ENCODE assay signal across 8 cellular contexts in genomic region chr7:143287935-143288826, GRCh38. TPM values are rescaled to one million over a fixed set of nuclear protein-coding genes. Genes with fewer than 3 reads are reported as not detected.
DNase-seq lines count a peak whose midpoint lies in the region; ATAC-seq, FAIRE-seq and TF ChIP-seq lines count a peak whose summit lies in the region.

Gene CASP2, plus strand, starts transcription at chr7:143288351. Its CDS starts 105 bp downstream, at chr7:143288456.

- H3K4me1 Mint-ChIP-seq in Caco-2 (ENCODE audit: low read depth, unreplicated experiment) = peaks cover 47% of the 10 kb centered on the region
- H3K4me1 Mint-ChIP-seq in effector memory CD8-positive, alpha-beta T cell (ENCODE audit: low read depth in 2 of 2) = peaks cover 34 to 36% of the 10 kb centered on the region in 2 donors

- peak; percentile 53 to 55 for TF ChIP-seq CTCF in Caco-2 (IDR thresholded peaks at IDR 0.05; ENCODE audit: insufficient read depth in 1 of 2, low read depth in 1 of 2, low read length in 1 of 2, severe bottlenecking in 1 of 2, unreplicated experiment in 1 of 2)

- H3K18ac ChIP-seq in mesenchymal stem cell (ENCODE audit: low read depth in 1 of 2, low read length in 2 of 2) = peak within 1 kb of the TSS; percentile 92 to 94

- FAIRE-seq in HTR-8/SVneo (lab: Jason Lieb, UNC) = no peak

- no peaks in the 10 kb centered on the region for H3K9me3 ChIP-seq in Caco-2
- H3K9me3 ChIP-seq in mesenchymal stem cell (ENCODE audit: control insufficient read depth, low read length) = no peaks in the 10 kb centered on the region

- no peaks in the 10 kb centered on the region for H3K9me3 Mint-ChIP-seq in Caco-2 (ENCODE audit: unreplicated experiment)
- no peaks in the 10 kb centered on the region for H3K9me3 Mint-ChIP-seq in effector memory CD8-positive, alpha-beta T cell

- peak within 1 kb of the TSS in 1 of 2 experiments; percentile 94 for H3K23ac ChIP-seq in mesenchymal stem cell (ENCODE audit: low read length in 2 of 2)

- H3K36me3 Mint-ChIP-seq in Caco-2 (ENCODE audit: insufficient read depth, unreplicated experiment) = peaks cover 49% of the 10 kb centered on the region
- peaks cover 35% of the 10 kb centered on the region for H3K36me3 Mint-ChIP-seq in effector memory CD8-positive, alpha-beta T cell (ENCODE audit: insufficient read depth)

- peak within 1 kb of the TSS; percentile 54 for H2BK5ac ChIP-seq in mesenchymal stem cell (ENCODE audit: low read depth, low read length, poor library complexity, severe bottlenecking)

- H2AK5ac ChIP-seq in mesenchymal stem cell (ENCODE audit: low read length, severe bottlenecking) = peak within 1 kb of the TSS; percentile 72

- H3K14ac ChIP-seq in mesenchymal stem cell (ENCODE audit: low read length in 2 of 2) = peak within 1 kb of the TSS; percentile 43 to 72

- H3K4me1 ChIP-seq in Caco-2 (peaks cover 37% of the 10 kb centered on the region), mesenchymal stem cell (ENCODE audit: control insufficient read depth, insufficient read depth, low read depth, low read length) (peaks cover 19% of the 10 kb centered on the region)

- peak within 1 kb of the TSS; percentile 71 for H2BK120ac ChIP-seq in mesenchymal stem cell (ENCODE audit: low read depth, low read length)

- BruUV-seq in Caco-2 (replicated peaks; lab: Mats Ljungman, UMichigan) = no TSS peak

- peak within 1 kb of the TSS; percentile 64 for H3K4me2 ChIP-seq in mesenchymal stem cell (ENCODE audit: low read length, poor library complexity, severe bottlenecking)

- WGBS in mesenchymal stem cell = 5% methylated on average over 61 of the region's 84 CpGs

- H3K27ac ChIP-seq in mesenchymal stem cell (ENCODE audit: low read length, poor library complexity, severe bottlenecking) = peak within 1 kb of the TSS; percentile 79

- H3K27ac Mint-ChIP-seq in Caco-2 (ENCODE audit: unreplicated experiment) = peak within 1 kb of the TSS; percentile 89
- H3K27ac Mint-ChIP-seq in effector memory CD8-positive, alpha-beta T cell = peak within 1 kb of the TSS; percentile 91 to 94

- DNase-seq in Caco-2 = peak; percentile 99
- peak; percentile 98 for DNase-seq in HTR-8/SVneo (ENCODE audit: insufficient read length, low spot score)
- peak; percentile 89 for DNase-seq in NOMO-1 treated with DMSO at 0.1 percent for 48 hours (lab: John Stamatoyannopoulos, UW; ENCODE audit: unreplicated experiment)
- peak; percentile 97 to 98 for DNase-seq in activated CD8-positive, alpha-beta memory T cell treated with anti-CD3 and anti-CD28 coated beads for 4 hours (ENCODE audit: low read depth in 2 of 2)
- peak; percentile 94 to 98 (median 97) for DNase-seq in effector memory CD8-positive, alpha-beta T cell
- DNase-seq in mesenchymal stem cell = peak; percentile 96
- peak; percentile 98 for DNase-seq in stimulated activated CD8-positive, alpha-beta memory T cell treated with anti-CD3 and anti-CD28 coated beads, Interleukin-12 subunit alpha, Interleukin-12 subunit beta, amount 100 ng/mL, for 24 hours (ENCODE audit: extremely low read depth)

- CTCF ChIA-PET in Caco-2 (lab: Charles Lee) = interaction anchor here (0.6 to 2.1 kb wide), 17 partner anchors 11 to 773 kb away, joined by 3 to 20 read pairs (median 6); partner anchors contain the start of gene GSTK1

- ATAC-seq in GM21381 (IDR thresholded peaks at IDR 0.05; ENCODE audit: unreplicated experiment) = peak; percentile 92
- peak; percentile 93 for ATAC-seq in effector memory CD8-positive, alpha-beta T cell (replicated peaks)

- H3K27me3 ChIP-seq in Caco-2 (replicated peaks; ENCODE audit: control insufficient read depth, insufficient read depth, low read length) = no peaks in the 10 kb centered on the region
- no peaks in the 10 kb centered on the region for H3K27me3 ChIP-seq in mesenchymal stem cell (ENCODE audit: control insufficient read depth in 1 of 2, insufficient read depth in 1 of 2, low read length in 2 of 2)

- peak within 1 kb of the TSS; percentile 95 for H2BK15ac ChIP-seq in mesenchymal stem cell (ENCODE audit: low read depth, poor library complexity, severe bottlenecking)

- H3K27me3 Mint-ChIP-seq in Caco-2 (ENCODE audit: insufficient read depth, unreplicated experiment) = no peaks in the 10 kb centered on the region
- no peaks in the 10 kb centered on the region for H3K27me3 Mint-ChIP-seq in effector memory CD8-positive, alpha-beta T cell

- intact Hi-C loops in Caco-2 (cut with micrococcal nuclease; ENCODE audit: unreplicated experiment) = loop anchor here (1.0 kb wide), 2 partner anchors 25 to 48 kb away; partner anchors contain the start of gene GSTK1

- H3K36me3 ChIP-seq in Caco-2 (ENCODE audit: control insufficient read depth, insufficient read depth, low read length) = peaks cover 2% of the 10 kb centered on the region
- peaks cover 14 to 21% of the 10 kb centered on the region in 2 experiments for H3K36me3 ChIP-seq in mesenchymal stem cell (ENCODE audit: control insufficient read depth in 1 of 2, insufficient read depth in 2 of 2, low read depth in 1 of 2, low read length in 2 of 2)

- peak within 1 kb of the TSS; percentile 73 for H3K4me3 ChIP-seq in Caco-2 (ENCODE audit: low read depth, low read length)
- peak within 1 kb of the TSS; percentile 83 to 87 for H3K4me3 ChIP-seq in mesenchymal stem cell (ENCODE audit: insufficient read depth in 1 of 2, low read depth in 1 of 2, low read length in 2 of 2)

- peak within 1 kb of the TSS; percentile 63 for H2AFZ ChIP-seq in mesenchymal stem cell (ENCODE audit: low read depth, low read length)

- H3K4ac ChIP-seq in mesenchymal stem cell (ENCODE audit: low read depth in 1 of 2, low read length in 2 of 2) = peak within 1 kb of the TSS; percentile 57 to 75

- H3K9ac ChIP-seq in mesenchymal stem cell (ENCODE audit: low read length) = peak within 1 kb of the TSS; percentile 93

- H4K8ac ChIP-seq in mesenchymal stem cell (ENCODE audit: low read length) = peak within 1 kb of the TSS; percentile 93

- H3K4me3 Mint-ChIP-seq in Caco-2 (ENCODE audit: unreplicated experiment) = peak within 1 kb of the TSS; percentile 81
- peak within 1 kb of the TSS; percentile 97 to 99 for H3K4me3 Mint-ChIP-seq in effector memory CD8-positive, alpha-beta T cell

- peaks cover 8% of the 10 kb centered on the region for H3K79me1 ChIP-seq in mesenchymal stem cell (replicated peaks; ENCODE audit: low read length, poor library complexity, severe bottlenecking)

- POLR2A ChIA-PET in Caco-2 (lab: Charles Lee) = interaction anchor here (0.6 to 1.2 kb wide), 9 partner anchors 8 to 82 kb away, joined by 3 to 23 read pairs (median 4); partner anchors contain the start of gene GSTK1

- H4K91ac ChIP-seq in mesenchymal stem cell (ENCODE audit: low read length) = peak within 1 kb of the TSS; percentile 78

- peak within 1 kb of the TSS in 1 of 2 experiments; percentile 85 for H2BK12ac ChIP-seq in mesenchymal stem cell (ENCODE audit: low read length in 2 of 2)

RNA-seq across cellular contexts. Expression of gene CASP2, which starts in this region (rescaled TPM):
- total RNA-seq in Caco-2 (2022) = 51.7 and 62.0 TPM in 2 replicates
- 16.3 TPM for polyA plus RNA-seq in mesenchymal stem cell (2013, experiment 1 of 2)
- polyA plus RNA-seq in mesenchymal stem cell (2013, experiment 2 of 2) = 16.3 TPM

Comparison
In these comparisons a context has a peak if more than half of its experiments do, and no peak if none do; other contexts are left out.
1. Peak in every context shown above with its lines: DNase-seq, ATAC-seq, H3K4me3 ChIP-seq and H3K27ac ChIP-seq.